ENCODE assay signal across 1 cellular context in genomic region chr4:122814426-122814825, GRCh38.
TF ChIP-seq lines count a peak whose summit lies in the region.

No MANE protein-coding gene starts in this region.

TF ChIP-seq in K562, 482 proteins besides CTCF, POLR2A, EP300 and RAD21:
- TF ChIP-seq RBM39 (optimal IDR thresholded peaks at IDR 0.05; ENCODE audit: low read depth, low read length), result no peak
- no peak for TF ChIP-seq PBX2 (CRISPR knock-in tag; IDR thresholded peaks at IDR 0.05; ENCODE audit: low read depth)
- TF ChIP-seq PBX2 (tag; conservative IDR thresholded peaks at IDR 0.05; ENCODE audit: low read depth), result no peak
- TF ChIP-seq PREB (CRISPR knock-in tag; IDR thresholded peaks at IDR 0.05), result no peak
- TF ChIP-seq DNMT1 (IDR thresholded peaks at IDR 0.05), result no peak
- TF ChIP-seq FOXM1 (IDR thresholded peaks at IDR 0.05; ENCODE audit: low read depth), result no peak
- no peak for TF ChIP-seq FOXM1 (CRISPR knock-in tag; IDR thresholded peaks at IDR 0.05; ENCODE audit: low read depth)
- no peak for TF ChIP-seq IFI16 (CRISPR knock-in tag; IDR thresholded peaks at IDR 0.05)
- TF ChIP-seq BACH1 (tag; IDR thresholded peaks at IDR 0.05), result no peak
- no peak for TF ChIP-seq DLX4 (CRISPR knock-in tag; IDR thresholded peaks at IDR 0.05)
- TF ChIP-seq MLLT1 (IDR thresholded peaks at IDR 0.05), result no peak
- TF ChIP-seq NFIC (IDR thresholded peaks at IDR 0.05), result no peak
- no peak for TF ChIP-seq PPARD (CRISPR knock-in tag; IDR thresholded peaks at IDR 0.05)
